Comparison of ENCODE assay signal across 1 cellular context in the genomic region with DNA sequence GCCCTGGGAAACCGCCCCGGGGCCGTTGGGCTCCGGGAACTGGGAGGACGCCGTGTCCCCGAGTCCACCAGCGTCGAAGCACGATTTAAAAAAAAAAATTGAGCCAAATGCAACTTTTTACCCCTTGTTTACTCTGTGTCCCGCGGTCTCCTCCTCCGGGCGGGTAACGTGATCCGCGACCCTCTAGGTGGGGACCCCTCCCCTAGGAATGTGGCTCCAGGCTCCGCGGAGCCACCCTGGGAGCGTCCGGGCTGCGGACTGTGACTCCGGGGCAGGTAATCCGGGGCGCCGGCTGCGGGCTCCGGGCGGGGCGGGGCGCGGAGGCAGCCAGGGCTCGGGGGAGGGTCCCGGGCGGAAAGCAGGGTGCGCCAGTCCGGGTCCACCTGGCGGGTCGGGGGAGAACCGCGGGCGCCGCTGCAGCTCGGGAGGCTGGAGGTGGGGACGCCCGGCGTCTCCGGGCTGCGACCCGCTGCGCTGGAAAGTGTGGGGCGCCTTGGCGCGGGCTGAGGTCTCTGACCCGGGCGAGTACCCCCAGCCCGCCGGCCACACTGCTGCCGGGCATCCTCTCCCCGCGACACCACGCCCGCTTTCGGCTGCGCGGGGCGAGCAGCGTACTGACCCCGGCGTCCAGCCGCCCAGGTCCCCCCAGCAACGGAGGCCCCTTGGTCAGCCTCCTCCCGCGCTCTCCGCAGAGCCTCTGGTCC.
TF ChIP-seq lines count a peak whose summit lies in the region.

No MANE protein-coding gene starts in this region.

TF ChIP-seq in HEK293, 187 proteins besides CTCF, POLR2A, EP300 and RAD21 (continued from another document and continues in another):
- TF ChIP-seq, protein P1, sequence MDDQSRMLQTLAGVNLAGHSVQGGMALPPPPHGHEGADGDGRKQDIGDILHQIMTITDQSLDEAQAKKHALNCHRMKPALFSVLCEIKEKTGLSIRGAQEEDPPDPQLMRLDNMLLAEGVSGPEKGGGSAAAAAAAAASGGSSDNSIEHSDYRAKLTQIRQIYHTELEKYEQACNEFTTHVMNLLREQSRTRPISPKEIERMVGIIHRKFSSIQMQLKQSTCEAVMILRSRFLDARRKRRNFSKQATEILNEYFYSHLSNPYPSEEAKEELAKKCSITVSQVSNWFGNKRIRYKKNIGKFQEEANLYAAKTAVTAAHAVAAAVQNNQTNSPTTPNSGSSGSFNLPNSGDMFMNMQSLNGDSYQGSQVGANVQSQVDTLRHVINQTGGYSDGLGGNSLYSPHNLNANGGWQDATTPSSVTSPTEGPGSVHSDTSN (CRISPR knock-in tag; IDR thresholded peaks at IDR 0.05) = 0 out of 2 replicates have a peak, but pooled peaks have one; percentile 44
- TF ChIP-seq ZBTB8A (tag by site-specific recombination; IDR thresholded peaks at IDR 0.05) = peak; percentile 75
- TF ChIP-seq, protein P2, sequence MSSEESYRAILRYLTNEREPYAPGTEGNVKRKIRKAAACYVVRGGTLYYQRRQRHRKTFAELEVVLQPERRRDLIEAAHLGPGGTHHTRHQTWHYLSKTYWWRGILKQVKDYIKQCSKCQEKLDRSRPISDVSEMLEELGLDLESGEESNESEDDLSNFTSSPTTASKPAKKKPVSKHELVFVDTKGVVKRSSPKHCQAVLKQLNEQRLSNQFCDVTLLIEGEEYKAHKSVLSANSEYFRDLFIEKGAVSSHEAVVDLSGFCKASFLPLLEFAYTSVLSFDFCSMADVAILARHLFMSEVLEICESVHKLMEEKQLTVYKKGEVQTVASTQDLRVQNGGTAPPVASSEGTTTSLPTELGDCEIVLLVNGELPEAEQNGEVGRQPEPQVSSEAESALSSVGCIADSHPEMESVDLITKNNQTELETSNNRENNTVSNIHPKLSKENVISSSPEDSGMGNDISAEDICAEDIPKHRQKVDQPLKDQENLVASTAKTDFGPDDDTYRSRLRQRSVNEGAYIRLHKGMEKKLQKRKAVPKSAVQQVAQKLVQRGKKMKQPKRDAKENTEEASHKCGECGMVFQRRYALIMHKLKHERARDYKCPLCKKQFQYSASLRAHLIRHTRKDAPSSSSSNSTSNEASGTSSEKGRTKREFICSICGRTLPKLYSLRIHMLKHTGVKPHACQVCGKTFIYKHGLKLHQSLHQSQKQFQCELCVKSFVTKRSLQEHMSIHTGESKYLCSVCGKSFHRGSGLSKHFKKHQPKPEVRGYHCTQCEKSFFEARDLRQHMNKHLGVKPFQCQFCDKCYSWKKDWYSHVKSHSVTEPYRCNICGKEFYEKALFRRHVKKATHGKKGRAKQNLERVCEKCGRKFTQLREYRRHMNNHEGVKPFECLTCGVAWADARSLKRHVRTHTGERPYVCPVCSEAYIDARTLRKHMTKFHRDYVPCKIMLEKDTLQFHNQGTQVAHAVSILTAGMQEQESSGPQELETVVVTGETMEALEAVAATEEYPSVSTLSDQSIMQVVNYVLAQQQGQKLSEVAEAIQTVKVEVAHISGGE (tag by site-specific recombination; conservative IDR thresholded peaks at IDR 0.05; ENCODE audit: low read depth) = peak; percentile 73; the same call in 1 of the 2 replicates
- peak; percentile 15; the same call in 1 of the 2 replicates for TF ChIP-seq ZNF76 (tag by site-specific recombination; IDR thresholded peaks at IDR 0.05; ENCODE audit: borderline replicate concordance, low read depth)
- TF ChIP-seq ZNF544 (tag by site-specific recombination; IDR thresholded peaks at IDR 0.05) = no peak
- TF ChIP-seq, protein P3, sequence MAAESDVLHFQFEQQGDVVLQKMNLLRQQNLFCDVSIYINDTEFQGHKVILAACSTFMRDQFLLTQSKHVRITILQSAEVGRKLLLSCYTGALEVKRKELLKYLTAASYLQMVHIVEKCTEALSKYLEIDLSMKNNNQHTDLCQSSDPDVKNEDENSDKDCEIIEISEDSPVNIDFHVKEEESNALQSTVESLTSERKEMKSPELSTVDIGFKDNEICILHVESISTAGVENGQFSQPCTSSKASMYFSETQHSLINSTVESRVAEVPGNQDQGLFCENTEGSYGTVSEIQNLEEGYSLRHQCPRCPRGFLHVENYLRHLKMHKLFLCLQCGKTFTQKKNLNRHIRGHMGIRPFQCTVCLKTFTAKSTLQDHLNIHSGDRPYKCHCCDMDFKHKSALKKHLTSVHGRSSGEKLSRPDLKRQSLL (tag by site-specific recombination; IDR thresholded peaks at IDR 0.05) = no peak
- no peak for TF ChIP-seq EGR2 (tag by site-specific recombination; IDR thresholded peaks at IDR 0.05; ENCODE audit: low read depth)
- no peak for TF ChIP-seq ZNF785 (tag by site-specific recombination; IDR thresholded peaks at IDR 0.05)
- no peak for TF ChIP-seq ZNF830 (tag by site-specific recombination; IDR thresholded peaks at IDR 0.05; ENCODE audit: low read depth)
- TF ChIP-seq ZNF391 (tag by site-specific recombination; IDR thresholded peaks at IDR 0.05; ENCODE audit: borderline replicate concordance, low read depth) = no peak
- no peak for TF ChIP-seq ZNF626 (tag by site-specific recombination; IDR thresholded peaks at IDR 0.05)
- TF ChIP-seq, protein P4, sequence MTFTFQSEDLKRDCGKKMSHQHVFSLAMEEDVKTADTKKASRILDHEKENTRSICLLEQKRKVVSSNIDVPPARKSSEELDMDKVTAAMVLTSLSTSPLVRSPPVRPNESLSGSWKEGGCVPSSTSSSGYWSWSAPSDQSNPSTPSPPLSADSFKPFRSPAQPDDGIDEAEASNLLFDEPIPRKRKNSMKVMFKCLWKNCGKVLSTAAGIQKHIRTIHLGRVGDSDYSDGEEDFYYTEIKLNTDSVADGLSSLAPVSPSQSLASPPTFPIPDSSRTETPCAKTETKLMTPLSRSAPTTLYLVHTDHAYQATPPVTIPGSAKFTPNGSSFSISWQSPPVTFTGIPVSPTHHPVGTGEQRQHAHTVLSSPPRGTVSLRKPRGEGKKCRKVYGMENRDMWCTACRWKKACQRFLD (tag by site-specific recombination; IDR thresholded peaks at IDR 0.05) = no peak
- no peak for TF ChIP-seq MZF1 (tag by site-specific recombination; IDR thresholded peaks at IDR 0.05; ENCODE audit: borderline replicate concordance)
- no peak for TF ChIP-seq PRDM1 (tag by site-specific recombination; IDR thresholded peaks at IDR 0.05)
- TF ChIP-seq, protein P5, sequence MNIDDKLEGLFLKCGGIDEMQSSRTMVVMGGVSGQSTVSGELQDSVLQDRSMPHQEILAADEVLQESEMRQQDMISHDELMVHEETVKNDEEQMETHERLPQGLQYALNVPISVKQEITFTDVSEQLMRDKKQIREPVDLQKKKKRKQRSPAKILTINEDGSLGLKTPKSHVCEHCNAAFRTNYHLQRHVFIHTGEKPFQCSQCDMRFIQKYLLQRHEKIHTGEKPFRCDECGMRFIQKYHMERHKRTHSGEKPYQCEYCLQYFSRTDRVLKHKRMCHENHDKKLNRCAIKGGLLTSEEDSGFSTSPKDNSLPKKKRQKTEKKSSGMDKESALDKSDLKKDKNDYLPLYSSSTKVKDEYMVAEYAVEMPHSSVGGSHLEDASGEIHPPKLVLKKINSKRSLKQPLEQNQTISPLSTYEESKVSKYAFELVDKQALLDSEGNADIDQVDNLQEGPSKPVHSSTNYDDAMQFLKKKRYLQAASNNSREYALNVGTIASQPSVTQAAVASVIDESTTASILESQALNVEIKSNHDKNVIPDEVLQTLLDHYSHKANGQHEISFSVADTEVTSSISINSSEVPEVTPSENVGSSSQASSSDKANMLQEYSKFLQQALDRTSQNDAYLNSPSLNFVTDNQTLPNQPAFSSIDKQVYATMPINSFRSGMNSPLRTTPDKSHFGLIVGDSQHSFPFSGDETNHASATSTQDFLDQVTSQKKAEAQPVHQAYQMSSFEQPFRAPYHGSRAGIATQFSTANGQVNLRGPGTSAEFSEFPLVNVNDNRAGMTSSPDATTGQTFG (tag by site-specific recombination; IDR thresholded peaks at IDR 0.05; ENCODE audit: borderline replicate concordance) = no peak
- TF ChIP-seq, protein P6, sequence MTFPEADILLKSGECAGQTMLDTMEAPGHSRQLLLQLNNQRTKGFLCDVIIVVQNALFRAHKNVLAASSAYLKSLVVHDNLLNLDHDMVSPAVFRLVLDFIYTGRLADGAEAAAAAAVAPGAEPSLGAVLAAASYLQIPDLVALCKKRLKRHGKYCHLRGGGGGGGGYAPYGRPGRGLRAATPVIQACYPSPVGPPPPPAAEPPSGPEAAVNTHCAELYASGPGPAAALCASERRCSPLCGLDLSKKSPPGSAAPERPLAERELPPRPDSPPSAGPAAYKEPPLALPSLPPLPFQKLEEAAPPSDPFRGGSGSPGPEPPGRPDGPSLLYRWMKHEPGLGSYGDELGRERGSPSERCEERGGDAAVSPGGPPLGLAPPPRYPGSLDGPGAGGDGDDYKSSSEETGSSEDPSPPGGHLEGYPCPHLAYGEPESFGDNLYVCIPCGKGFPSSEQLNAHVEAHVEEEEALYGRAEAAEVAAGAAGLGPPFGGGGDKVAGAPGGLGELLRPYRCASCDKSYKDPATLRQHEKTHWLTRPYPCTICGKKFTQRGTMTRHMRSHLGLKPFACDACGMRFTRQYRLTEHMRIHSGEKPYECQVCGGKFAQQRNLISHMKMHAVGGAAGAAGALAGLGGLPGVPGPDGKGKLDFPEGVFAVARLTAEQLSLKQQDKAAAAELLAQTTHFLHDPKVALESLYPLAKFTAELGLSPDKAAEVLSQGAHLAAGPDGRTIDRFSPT (tag by site-specific recombination; IDR thresholded peaks at IDR 0.05) = no peak
- TF ChIP-seq ZNF292 (tag by site-specific recombination; IDR thresholded peaks at IDR 0.05; ENCODE audit: borderline replicate concordance, low read depth) = no peak
- TF ChIP-seq ZNF473 (tag by site-specific recombination; IDR thresholded peaks at IDR 0.05) = no peak
- no peak for TF ChIP-seq YY1 (tag by site-specific recombination; IDR thresholded peaks at IDR 0.05)
- TF ChIP-seq ZNF2 (tag by site-specific recombination; IDR thresholded peaks at IDR 0.05) = no peak
- no peak for TF ChIP-seq ZNF654 (tag by site-specific recombination; IDR thresholded peaks at IDR 0.05; ENCODE audit: low read depth)
- TF ChIP-seq ZSCAN30 (tag by site-specific recombination; IDR thresholded peaks at IDR 0.05) = peak; percentile 100
- 0 out of 2 replicates have a peak, but pooled peaks have one; percentile 5 for TF ChIP-seq ZNF37A (tag by site-specific recombination; IDR thresholded peaks at IDR 0.05)
- TF ChIP-seq, protein P7, sequence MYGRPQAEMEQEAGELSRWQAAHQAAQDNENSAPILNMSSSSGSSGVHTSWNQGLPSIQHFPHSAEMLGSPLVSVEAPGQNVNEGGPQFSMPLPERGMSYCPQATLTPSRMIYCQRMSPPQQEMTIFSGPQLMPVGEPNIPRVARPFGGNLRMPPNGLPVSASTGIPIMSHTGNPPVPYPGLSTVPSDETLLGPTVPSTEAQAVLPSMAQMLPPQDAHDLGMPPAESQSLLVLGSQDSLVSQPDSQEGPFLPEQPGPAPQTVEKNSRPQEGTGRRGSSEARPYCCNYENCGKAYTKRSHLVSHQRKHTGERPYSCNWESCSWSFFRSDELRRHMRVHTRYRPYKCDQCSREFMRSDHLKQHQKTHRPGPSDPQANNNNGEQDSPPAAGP (tag by site-specific recombination; IDR thresholded peaks at IDR 0.05) = no peak
- TF ChIP-seq, protein P8, sequence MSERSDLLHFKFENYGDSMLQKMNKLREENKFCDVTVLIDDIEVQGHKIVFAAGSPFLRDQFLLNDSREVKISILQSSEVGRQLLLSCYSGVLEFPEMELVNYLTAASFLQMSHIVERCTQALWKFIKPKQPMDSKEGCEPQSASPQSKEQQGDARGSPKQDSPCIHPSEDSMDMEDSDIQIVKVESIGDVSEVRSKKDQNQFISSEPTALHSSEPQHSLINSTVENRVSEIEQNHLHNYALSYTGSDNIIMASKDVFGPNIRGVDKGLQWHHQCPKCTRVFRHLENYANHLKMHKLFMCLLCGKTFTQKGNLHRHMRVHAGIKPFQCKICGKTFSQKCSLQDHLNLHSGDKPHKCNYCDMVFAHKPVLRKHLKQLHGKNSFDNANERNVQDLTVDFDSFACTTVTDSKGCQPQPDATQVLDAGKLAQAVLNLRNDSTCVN (tag by site-specific recombination; optimal IDR thresholded peaks at IDR 0.05) = peak; percentile 55
- no peak for TF ChIP-seq ZBTB48 (tag by site-specific recombination; IDR thresholded peaks at IDR 0.05)
- no peak for TF ChIP-seq ZNF274 (IDR thresholded peaks at IDR 0.05; ENCODE audit: low read length)
- TF ChIP-seq ZNF274 (tag by site-specific recombination; IDR thresholded peaks at IDR 0.05; ENCODE audit: borderline replicate concordance) = no peak
- TF ChIP-seq, protein P9, sequence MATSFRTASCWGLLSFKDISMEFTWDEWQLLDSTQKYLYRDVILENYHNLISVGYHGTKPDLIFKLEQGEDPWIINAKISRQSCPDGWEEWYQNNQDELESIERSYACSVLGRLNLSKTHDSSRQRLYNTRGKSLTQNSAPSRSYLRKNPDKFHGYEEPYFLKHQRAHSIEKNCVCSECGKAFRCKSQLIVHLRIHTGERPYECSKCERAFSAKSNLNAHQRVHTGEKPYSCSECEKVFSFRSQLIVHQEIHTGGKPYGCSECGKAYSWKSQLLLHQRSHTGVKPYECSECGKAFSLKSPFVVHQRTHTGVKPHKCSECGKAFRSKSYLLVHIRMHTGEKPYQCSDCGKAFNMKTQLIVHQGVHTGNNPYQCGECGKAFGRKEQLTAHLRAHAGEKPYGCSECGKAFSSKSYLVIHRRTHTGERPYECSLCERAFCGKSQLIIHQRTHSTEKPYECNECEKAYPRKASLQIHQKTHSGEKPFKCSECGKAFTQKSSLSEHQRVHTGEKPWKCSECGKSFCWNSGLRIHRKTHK (tag by site-specific recombination; IDR thresholded peaks at IDR 0.05) = no peak
- no peak for TF ChIP-seq ZBTB17 (tag by site-specific recombination; IDR thresholded peaks at IDR 0.05)
- no peak for TF ChIP-seq ZNF548 (tag by site-specific recombination; IDR thresholded peaks at IDR 0.05)
- TF ChIP-seq ZNF549 (tag by site-specific recombination; IDR thresholded peaks at IDR 0.05) = no peak
- no peak for TF ChIP-seq ZIC2 (tag by site-specific recombination; IDR thresholded peaks at IDR 0.05)
- TF ChIP-seq, protein P10, sequence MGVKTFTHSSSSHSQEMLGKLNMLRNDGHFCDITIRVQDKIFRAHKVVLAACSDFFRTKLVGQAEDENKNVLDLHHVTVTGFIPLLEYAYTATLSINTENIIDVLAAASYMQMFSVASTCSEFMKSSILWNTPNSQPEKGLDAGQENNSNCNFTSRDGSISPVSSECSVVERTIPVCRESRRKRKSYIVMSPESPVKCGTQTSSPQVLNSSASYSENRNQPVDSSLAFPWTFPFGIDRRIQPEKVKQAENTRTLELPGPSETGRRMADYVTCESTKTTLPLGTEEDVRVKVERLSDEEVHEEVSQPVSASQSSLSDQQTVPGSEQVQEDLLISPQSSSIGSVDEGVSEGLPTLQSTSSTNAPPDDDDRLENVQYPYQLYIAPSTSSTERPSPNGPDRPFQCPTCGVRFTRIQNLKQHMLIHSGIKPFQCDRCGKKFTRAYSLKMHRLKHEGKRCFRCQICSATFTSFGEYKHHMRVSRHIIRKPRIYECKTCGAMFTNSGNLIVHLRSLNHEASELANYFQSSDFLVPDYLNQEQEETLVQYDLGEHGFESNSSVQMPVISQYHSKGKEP (tag by site-specific recombination; IDR thresholded peaks at IDR 0.05) = no peak
